ENCODE assay signal across 20 cellular contexts in genomic region chr10:3105905-3106304, GRCh38. TPM values are rescaled to one million over a fixed set of nuclear protein-coding genes. Genes with fewer than 3 reads are reported as not detected.
DNase-seq lines count a peak whose midpoint lies in the region; ATAC-seq, FAIRE-seq and TF ChIP-seq lines count a peak whose summit lies in the region.
"Had no signal": no experiment of that assay in that cellular context is flagged by ENCODE, and none has a peak within 500 bp of the region (broad histone marks: within the 10 kb centered on the region; RNA-seq: fewer than 3 reads in every experiment).

No MANE protein-coding gene starts in this region.

- FAIRE-seq in A549 (lab: Jason Lieb, UNC) (no peak), K562 (lab: Jason Lieb, UNC) (no peak)
- FAIRE-seq: D721Med, G401.6, GM12878 had no signal

- no peak overlapping the region for H2BK15ac ChIP-seq in mesenchymal stem cell (ENCODE audit: low read depth, poor library complexity, severe bottlenecking)

- TF ChIP-seq CTCF in A549 (IDR thresholded peaks at IDR 0.05) (no peak), K562 (IDR thresholded peaks at IDR 0.05 in 2 of 3, conservative IDR thresholded peaks at IDR 0.05 in 1 of 3; ENCODE audit: insufficient read depth in 2 of 3, low read depth in 1 of 3, low read length in 3 of 3) (no peak)

- H3K4me1 ChIP-seq in A549 (peaks cover 84% of the 10 kb centered on the region), ACC112 (ENCODE audit: control insufficient read depth, insufficient read depth, low read length, unreplicated experiment) (peaks cover 31% of the 10 kb centered on the region), K562 (replicated peaks in 1 of 2; ENCODE audit: control insufficient read depth in 2 of 2, insufficient read depth in 2 of 2, low read length in 2 of 2) (peaks cover 0 to 1% of the 10 kb centered on the region in 2 experiments; a peak in 1 of 5 replicates), mesenchymal stem cell (ENCODE audit: control insufficient read depth, insufficient read depth, low read depth, low read length) (peaks cover 37% of the 10 kb centered on the region)

- no peaks in the 10 kb centered on the region for H3K9me3 ChIP-seq in A549
- no peaks in the 10 kb centered on the region for H3K9me3 ChIP-seq in K562 (replicated peaks; ENCODE audit: control insufficient read depth, insufficient read depth, low read depth, low read length)
- H3K9me3 ChIP-seq in mesenchymal stem cell (ENCODE audit: control insufficient read depth, low read length) = no peaks in the 10 kb centered on the region
- H3K9me3 ChIP-seq: BLaER1 treated with 17β-estradiol and CSF1 and Interleukin-3, amounts not matched to agents 10 nM and 100 nM; SJSA1 had no signal

- H2BK120ac ChIP-seq in mesenchymal stem cell (ENCODE audit: low read depth, low read length) = no peak overlapping the region

- in situ Hi-C loops in K562 (cut with MboI) = no loop called here

- H3K79me2 ChIP-seq in ACC112 (ENCODE audit: control insufficient read depth, insufficient read depth, low read length, unreplicated experiment) (peaks cover 36% of the 10 kb centered on the region), K562 (ENCODE audit: control insufficient read depth, insufficient read depth, low read length) (peaks cover 4% of the 10 kb centered on the region; the same call in 2 of the 3 replicates)

- no peaks in the 10 kb centered on the region for H4K20me1 ChIP-seq in K562 (replicated peaks; ENCODE audit: control insufficient read depth, insufficient read depth, low read length)

- no peak overlapping the region for H3K14ac ChIP-seq in mesenchymal stem cell (ENCODE audit: low read length in 2 of 2)

- H2AFZ ChIP-seq in ACC112 (ENCODE audit: low read length, unreplicated experiment) = no peak overlapping the region
- no peak overlapping the region for H2AFZ ChIP-seq in K562 (ENCODE audit: low read depth, low read length)
- no peak overlapping the region for H2AFZ ChIP-seq in mesenchymal stem cell (ENCODE audit: low read depth, low read length)

- H3K9me1 ChIP-seq in K562 (ENCODE audit: control insufficient read depth, insufficient read depth, low read length) = peaks cover 5% of the 10 kb centered on the region

- no TSS peak for BruUV-seq in K562 (replicated peaks; lab: Mats Ljungman, UMichigan)

- peaks cover 22% of the 10 kb centered on the region for H3K79me1 ChIP-seq in mesenchymal stem cell (replicated peaks; ENCODE audit: low read length, poor library complexity, severe bottlenecking)

- DNase-seq in A549 (ENCODE audit: low read depth in 1 of 2, low spot score in 1 of 2) (no peak), K562 (ENCODE audit: extremely low read depth in 1 of 4, low spot score in 3 of 4) (no peak), mesenchymal stem cell (no peak), NCI-H510A (lab: John Stamatoyannopoulos, UW) (no peak), cerebellar cortex (ENCODE audit: low spot score) (no peak)
- no peak for DNase-seq in activated CD4-positive, CD25-positive, alpha-beta regulatory T cell treated with anti-CD3 and anti-CD28 coated beads, Interleukin-2, amount 50 U/mL, for 72 hours
- DNase-seq: CD8-positive, alpha-beta memory T cell; DND-41; H7; NCI-H1105; NCI-H1694 treated with DMSO at 0.1 percent for 48 hours; NCI-H2107; NCI-H774 had no signal

- H3K36me3 ChIP-seq in ACC112 (ENCODE audit: insufficient read depth, low read length) (peaks cover 58% of the 10 kb centered on the region), K562 (ENCODE audit: control insufficient read depth, insufficient read depth, low read length) (peaks cover 79% of the 10 kb centered on the region), mesenchymal stem cell (ENCODE audit: control insufficient read depth in 1 of 2, insufficient read depth in 2 of 2, low read depth in 1 of 2, low read length in 2 of 2) (peaks cover 55 to 56% of the 10 kb centered on the region in 2 experiments)

- 84% methylated on average over 12 of the region's 20 CpGs for WGBS in A549 (ENCODE audit: missing lambda C conversion rate)
- 88% methylated on average over 11 of the region's 20 CpGs for WGBS in K562 (ENCODE audit: insufficient coverage, low coverage, missing lambda C conversion rate)
- 90% methylated on average over 16 of the region's 20 CpGs for WGBS in mesenchymal stem cell

- POLR2A ChIA-PET in A549 (lab: Yijun Ruan, JAX) (interaction anchor here (2.4 to 2.9 kb wide), 2 partner anchors 11 to 38 kb away, joined by 9 to 33 read pairs; partner anchors contain the start of gene PFKP), K562 (lab: Yijun Ruan, JAX) (no interaction called here)

- no peak overlapping the region for H2BK12ac ChIP-seq in mesenchymal stem cell (ENCODE audit: low read length in 2 of 2)

- no peak overlapping the region for H4K91ac ChIP-seq in mesenchymal stem cell (ENCODE audit: low read length)

- ATAC-seq in A549 (peak; percentile 17 to 24; a peak in 4 of 6 replicates), K562 (no peak), HG03460 (IDR thresholded peaks at IDR 0.05; ENCODE audit: unreplicated experiment) (no peak)

- no peak overlapping the region for H3K4ac ChIP-seq in mesenchymal stem cell (ENCODE audit: low read depth in 1 of 2, low read length in 2 of 2)

- CTCF ChIA-PET in A549 (lab: Yijun Ruan, JAX) = interaction anchor here (1.3 to 1.7 kb wide), 2 partner anchors 14 to 28 kb away, joined by 3 to 4 read pairs; no protein-coding TSS in a partner anchor
- CTCF ChIA-PET in K562 (lab: Yijun Ruan, JAX; ENCODE audit: low intra/inter-chr PET ratio) = no interaction called here

- intact Hi-C loops in K562 (cut with micrococcal nuclease) = no loop called here

- H3K4me2 ChIP-seq in A549 (no peak overlapping the region), K562 (ENCODE audit: insufficient read depth, low read length) (no peak overlapping the region), mesenchymal stem cell (ENCODE audit: low read length, poor library complexity, severe bottlenecking) (peak overlapping the region; percentile 30)
- H3K4me2 ChIP-seq: BLaER1 treated with 17β-estradiol and CSF1 and Interleukin-3, amounts not matched to agents 10 nM and 100 nM had no signal

- no peak overlapping the region for H3K9ac ChIP-seq in K562 (ENCODE audit: insufficient read depth in 1 of 2, low read depth in 2 of 2, low read length in 2 of 2)
- H3K9ac ChIP-seq in mesenchymal stem cell (ENCODE audit: low read length) = no peak overlapping the region
- H3K9ac ChIP-seq: BLaER1 treated with 17β-estradiol and CSF1 and Interleukin-3, amounts not matched to agents 10 nM and 100 nM had no signal

- H3K27me3 ChIP-seq in ACC112 (ENCODE audit: insufficient read depth, low read length) (no peaks in the 10 kb centered on the region), K562 (ENCODE audit: control insufficient read depth in 2 of 2, insufficient read depth in 2 of 2, low read length in 2 of 2) (no peaks in the 10 kb centered on the region), mesenchymal stem cell (ENCODE audit: control insufficient read depth in 1 of 2, insufficient read depth in 1 of 2, low read length in 2 of 2) (no peaks in the 10 kb centered on the region)
- H3K27me3 ChIP-seq: BLaER1 treated with 17β-estradiol and CSF1 and Interleukin-3, amounts not matched to agents 10 nM and 100 nM; SJSA1 had no signal

- H4K8ac ChIP-seq in mesenchymal stem cell (ENCODE audit: low read length) = no peak overlapping the region

- no peak overlapping the region for H3K23ac ChIP-seq in mesenchymal stem cell (ENCODE audit: low read length in 2 of 2)

- H3K27ac ChIP-seq in A549 = peak overlapping the region; percentile 86 to 92
- peak overlapping the region; percentile 91 for H3K27ac ChIP-seq in ACC112 (ENCODE audit: low read depth, low read length)
- no peak overlapping the region for H3K27ac ChIP-seq in K562 (ENCODE audit: extremely low read depth, low read depth, low read length)
- peak overlapping the region; percentile 54 for H3K27ac ChIP-seq in mesenchymal stem cell (ENCODE audit: low read length, poor library complexity, severe bottlenecking)
- H3K27ac ChIP-seq: BLaER1 treated with 17β-estradiol and CSF1 and Interleukin-3, amounts not matched to agents 10 nM and 100 nM; SJSA1 had no signal

- TF ChIP-seq EP300 in A549 (IDR thresholded peaks at IDR 0.05) = no peak
- no peak for TF ChIP-seq EP300 in K562 (IDR thresholded peaks at IDR 0.05; ENCODE audit: low read length)

- TF ChIP-seq POLR2A in A549 (IDR thresholded peaks at IDR 0.05; ENCODE audit: low read length) (no peak), K562 (conservative IDR thresholded peaks at IDR 0.05) (no peak)

- peak overlapping the region; percentile 57 for H2AK5ac ChIP-seq in mesenchymal stem cell (ENCODE audit: low read length, severe bottlenecking)

- no peak for TF ChIP-seq RAD21 in A549 (conservative IDR thresholded peaks at IDR 0.05 in 1 of 2, IDR thresholded peaks at IDR 0.05 in 1 of 2)
- no peak for TF ChIP-seq RAD21 in K562 (CRISPR knock-in tag; conservative IDR thresholded peaks at IDR 0.05 in 1 of 2, IDR thresholded peaks at IDR 0.05 in 1 of 2)

- H3K4me3 ChIP-seq in A549 (no peak overlapping the region), ACC112 (ENCODE audit: low read depth, low read length) (no peak overlapping the region), K562 (no peak overlapping the region), mesenchymal stem cell (ENCODE audit: insufficient read depth in 1 of 2, low read depth in 1 of 2, low read length in 2 of 2) (no peak overlapping the region)
- H3K4me3 ChIP-seq: BLaER1 treated with 17β-estradiol and CSF1 and Interleukin-3, amounts not matched to agents 10 nM and 100 nM; GM12878; SJSA1 had no signal

- no peak overlapping the region for H2BK5ac ChIP-seq in mesenchymal stem cell (ENCODE audit: low read depth, low read length, poor library complexity, severe bottlenecking)

- no peak overlapping the region for H3K18ac ChIP-seq in mesenchymal stem cell (ENCODE audit: low read depth in 1 of 2, low read length in 2 of 2)

RNA-seq across cellular contexts. Expression of gene PFKP, which starts 38.6 kb away (rescaled TPM):
- polyA plus RNA-seq in A549 (2011; rRNA removed) = 164 and 166 TPM in 2 replicates
- polyA plus RNA-seq in A549 (2012; cell fraction: cytosol; rRNA removed) = 360 and 395 TPM in 2 replicates
- 741 and 798 TPM in 2 replicates for polyA plus RNA-seq in A549 (2012; cell fraction: nucleus; rRNA removed)
- polyA plus RNA-seq in A549 (2017; fragmentation: RNase III; extraction: RNeasy Plus Mini Kit Qiagen cat#74134 plus additional on column Dnase treatment) = 273 to 329 TPM (median 279 TPM) in 3 replicates
- polyA minus RNA-seq in A549 (2011; rRNA and poly(A)+ RNA removed) = 130 and 164 TPM in 2 replicates
- 153 and 281 TPM in 2 replicates for total RNA-seq in K562 (2011; cell fraction: chromatin; rRNA removed; ENCODE audit: low replicate concordance)
- 147 and 149 TPM in 2 replicates for total RNA-seq in K562 (2011; cell fraction: nucleolus; rRNA removed)
- total RNA-seq in K562 (2011; cell fraction: nucleoplasm; rRNA removed) = 120 and 125 TPM in 2 replicates
- total RNA-seq in K562 (2014; rRNA removed) = 91.6 and 109 TPM in 2 replicates
- total RNA-seq in K562 (2014; rRNA removed; fragmentation: Illumina TruSeq; extraction: Trizol) = 83.2 and 89.5 TPM in 2 replicates
- 62.1 and 65.2 TPM in 2 replicates for total RNA-seq in K562 (2015; rRNA removed; fragmentation: Illumina TruSeq; extraction: Trizol)
- 108 and 116 TPM in 2 replicates for total RNA-seq in K562 (2021)
- 34.7 and 50.3 TPM in 2 replicates for polyA plus RNA-seq in K562 (2011; rRNA removed)
- polyA plus RNA-seq in K562 (2011; cell fraction: cytosol; rRNA removed) = 29.5 and 50.9 TPM in 2 replicates
- polyA plus RNA-seq in K562 (2011; cell fraction: nucleus; rRNA removed) = 96.2 and 154 TPM in 2 replicates
- polyA plus RNA-seq in K562 (2012) = 94.4 and 95.0 TPM in 2 replicates
- 57.4 and 72.3 TPM in 2 replicates for polyA plus RNA-seq in K562 (2014; fragmentation: Illumina TruSeq; extraction: Trizol)
- polyA plus RNA-seq in K562 (2014; fragmentation: Nextera tagmentation; extraction: Ambion mirVana) = 10 to 100 TPM; 23.5 to 30.3 TPM
- polyA plus RNA-seq in K562 (2014; rRNA removed) = 65.2 and 71.1 TPM in 2 replicates
- 32.8 and 39.3 TPM in 2 replicates for polyA minus RNA-seq in K562 (2011; rRNA and poly(A)+ RNA removed)
- polyA minus RNA-seq in K562 (2011; cell fraction: cytosol; rRNA and poly(A)+ RNA removed) = 52.9 and 65.4 TPM in 2 replicates
- 61.7 and 66.5 TPM in 2 replicates for polyA minus RNA-seq in K562 (2011; cell fraction: nucleus; rRNA and poly(A)+ RNA removed)
- polyA plus RNA-seq in mesenchymal stem cell (2013, experiment 1 of 2) = 57.2 TPM
- polyA plus RNA-seq in mesenchymal stem cell (2013, experiment 2 of 2) = 54.3 TPM

Comparison
In these comparisons a context has a peak if more than half of its experiments do, and no peak if none do; other contexts are left out.
1. ATAC-seq: peak in A549 (2 of 2); none in K562 (single experiment) and HG03460 (single experiment).
2. Of the 35 proteins assayed by ChIP-seq in both K562 and A549: peak only in K562: none; only in A549: MAX; in both: none; in neither: 34.